ENCODE assay signal across 19 cellular contexts in the genomic region with DNA sequence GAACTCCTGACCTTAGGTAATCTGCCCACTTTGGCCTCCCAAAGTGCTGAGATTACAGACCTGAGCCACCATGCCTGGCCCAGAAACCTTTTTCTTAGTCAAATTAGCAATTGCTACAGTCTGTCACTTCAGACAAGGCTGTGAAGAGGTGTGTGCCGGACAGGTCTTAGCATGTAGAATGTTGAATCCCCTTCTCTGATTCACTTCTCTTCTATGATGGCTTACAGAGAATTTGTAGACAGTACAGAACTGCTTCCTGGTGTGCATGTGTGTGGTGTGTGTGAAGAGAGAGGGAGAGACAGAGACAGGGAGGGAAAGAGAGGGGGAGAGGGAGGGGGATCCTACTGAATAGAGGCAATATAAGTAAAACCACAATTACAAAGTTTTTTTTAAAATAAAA.
DNase-seq lines count a peak whose midpoint lies in the region; ATAC-seq and TF ChIP-seq lines count a peak whose summit lies in the region.
"Had no signal": no experiment of that assay in that cellular context is flagged by ENCODE, and none has a peak within 500 bp of the region (broad histone marks: within the 10 kb centered on the region; RNA-seq: fewer than 3 reads in every experiment).

No MANE protein-coding gene starts in this region.

- CTCF ChIA-PET in RWPE1 (lab: Yijun Ruan, JAX), result interaction anchor here (0.6 to 0.7 kb wide), 2 partner anchors 151 to 277 kb away, joined by 4 to 5 read pairs; no protein-coding TSS in a partner anchor

- no peaks in the 10 kb centered on the region for H3K9me3 Mint-ChIP-seq in endodermal cell

- H3K4me1 ChIP-seq in endodermal cell (ENCODE audit: control insufficient read depth, insufficient read depth, low read length), result peaks cover 5% of the 10 kb centered on the region
- peaks cover 50% of the 10 kb centered on the region for H3K4me1 ChIP-seq in foreskin keratinocyte

- H3K27ac Mint-ChIP-seq in endodermal cell, result peak overlapping the region; percentile 24

- H3K4me3 ChIP-seq in endodermal cell (ENCODE audit: low read length), result no peak overlapping the region

- H3K9me3 ChIP-seq in endodermal cell (ENCODE audit: control insufficient read depth, low read length), result no peaks in the 10 kb centered on the region

- ATAC-seq in foreskin keratinocyte, result peak; percentile 86
- no peak for ATAC-seq in HG02970 (IDR thresholded peaks at IDR 0.05; ENCODE audit: low FRiP score, unreplicated experiment)
- ATAC-seq in HG03139 (IDR thresholded peaks at IDR 0.05; ENCODE audit: unreplicated experiment), result no peak
- ATAC-seq: Right ventricle myocardium inferior had no signal

- H3K36me3 ChIP-seq in endodermal cell (ENCODE audit: control insufficient read depth, insufficient read depth, low read length), result no peaks in the 10 kb centered on the region

- H3K27me3 ChIP-seq in endodermal cell (ENCODE audit: control insufficient read depth, insufficient read depth, low read length, poor library complexity, severe bottlenecking), result no peaks in the 10 kb centered on the region
- H3K27me3 ChIP-seq in foreskin keratinocyte, result no peaks in the 10 kb centered on the region

- no peak overlapping the region for H3K9ac ChIP-seq in endodermal cell (ENCODE audit: extremely low read depth, low read length, poor library complexity, severe bottlenecking)

- H3K4me3 Mint-ChIP-seq in endodermal cell, result no peak overlapping the region

- H3K36me3 Mint-ChIP-seq in endodermal cell (ENCODE audit: low read depth), result no peaks in the 10 kb centered on the region

- H3K4me1 Mint-ChIP-seq in endodermal cell, result peaks cover 35% of the 10 kb centered on the region

- POLR2A ChIA-PET in RWPE1 (lab: Yijun Ruan, JAX; ENCODE audit: low non-redundant PET), result no interaction called here

- 95 to 100% methylated on average over 1 of the region's 1 CpG for WGBS in endodermal cell (ENCODE audit: insufficient coverage in 1 of 2, insufficient read length in 1 of 2), 2 experiments

- no peak for TF ChIP-seq CTCF in RWPE1 (conservative IDR thresholded peaks at IDR 0.05; ENCODE audit: low read depth)
- no peak for TF ChIP-seq CTCF in endodermal cell (conservative IDR thresholded peaks at IDR 0.05)
- TF ChIP-seq CTCF in foreskin keratinocyte (conservative IDR thresholded peaks at IDR 0.05), result no peak

- H3K27ac ChIP-seq in RWPE1, result peak overlapping the region; percentile 76
- no peak overlapping the region for H3K27ac ChIP-seq in endodermal cell (ENCODE audit: low read depth, low read length)
- H3K27ac ChIP-seq in foreskin keratinocyte, result peak overlapping the region; percentile 98

- no peaks in the 10 kb centered on the region for H3K27me3 Mint-ChIP-seq in endodermal cell (ENCODE audit: insufficient read depth)

- DNase-seq in HPDE6-E6E7 (ENCODE audit: extremely low spot score) (peak; percentile 40), RWPE1 (ENCODE audit: low spot score) (peak; percentile 59), endodermal cell (peak; percentile 13), foreskin keratinocyte (peak; percentile 86 to 94), epidermal melanocyte (ENCODE audit: insufficient read length, low spot score) (no peak)
- DNase-seq: Calu3, DMS79 treated with DMSO at 0.1 percent for 48 hours, KG1, MM.1S, NCI-H1417 treated with DMSO at 0.1 percent for 48 hours, NCI-H1694 treated with DMSO at 0.1 percent for 48 hours, NCI-H2081, NCI-H2171 treated with DMSO at 0.1 percent for 48 hours, NCI-H345, NCI-H510A treated with DMSO at 0.1 percent for 48 hours, NCI-H748 treated with DMSO at 0.1 percent for 48 hours had no signal
